In the genomic region with DNA sequence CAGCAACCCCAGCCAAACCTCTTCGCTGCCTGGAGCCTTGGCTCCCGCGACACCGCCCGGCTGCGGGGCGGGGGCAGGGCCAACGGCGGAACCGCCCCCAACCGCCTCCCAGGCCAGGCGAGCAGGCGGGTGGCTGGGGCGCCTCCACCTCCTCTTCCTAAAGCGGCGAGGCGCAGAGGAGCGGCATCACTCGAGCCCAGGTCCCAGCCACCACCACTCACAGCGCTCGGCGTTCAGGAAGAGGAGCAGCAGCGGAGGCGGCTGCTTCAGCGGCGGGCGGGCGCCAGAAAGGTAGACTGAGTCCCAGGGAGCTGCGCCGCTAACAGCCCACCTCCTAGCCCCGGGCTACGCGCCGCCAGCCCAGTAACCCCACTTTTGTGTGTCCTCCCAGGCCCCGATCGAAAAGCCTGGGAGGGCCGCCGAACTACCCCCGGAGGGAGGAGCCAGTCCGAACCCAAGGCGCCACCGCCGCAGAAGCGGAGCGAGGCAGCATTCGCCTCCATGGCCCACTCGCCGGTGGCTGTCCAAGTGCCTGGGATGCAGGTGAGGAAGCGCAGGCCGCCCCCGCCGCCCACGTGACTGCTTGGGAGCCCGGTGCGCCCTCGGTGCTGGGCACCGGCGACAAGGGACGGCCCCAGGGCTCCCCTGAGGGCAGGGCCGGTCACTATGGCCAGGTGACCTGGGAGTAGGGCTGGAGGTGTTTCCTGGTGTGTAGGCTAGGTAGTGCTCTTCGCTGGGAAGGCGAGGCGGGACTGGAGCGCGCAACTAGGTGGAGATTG, we compare ENCODE assay signal across 1 cellular context.
TF ChIP-seq lines count a peak whose summit lies in the region.

A gene (plus strand): TSS at position 186 of the 779 bp plus-strand sequence. CDS start 316 bp downstream, at position 502.

TF ChIP-seq in neural cell, 6 proteins besides CTCF, POLR2A, EP300 and RAD21:
- TF ChIP-seq, protein P1, sequence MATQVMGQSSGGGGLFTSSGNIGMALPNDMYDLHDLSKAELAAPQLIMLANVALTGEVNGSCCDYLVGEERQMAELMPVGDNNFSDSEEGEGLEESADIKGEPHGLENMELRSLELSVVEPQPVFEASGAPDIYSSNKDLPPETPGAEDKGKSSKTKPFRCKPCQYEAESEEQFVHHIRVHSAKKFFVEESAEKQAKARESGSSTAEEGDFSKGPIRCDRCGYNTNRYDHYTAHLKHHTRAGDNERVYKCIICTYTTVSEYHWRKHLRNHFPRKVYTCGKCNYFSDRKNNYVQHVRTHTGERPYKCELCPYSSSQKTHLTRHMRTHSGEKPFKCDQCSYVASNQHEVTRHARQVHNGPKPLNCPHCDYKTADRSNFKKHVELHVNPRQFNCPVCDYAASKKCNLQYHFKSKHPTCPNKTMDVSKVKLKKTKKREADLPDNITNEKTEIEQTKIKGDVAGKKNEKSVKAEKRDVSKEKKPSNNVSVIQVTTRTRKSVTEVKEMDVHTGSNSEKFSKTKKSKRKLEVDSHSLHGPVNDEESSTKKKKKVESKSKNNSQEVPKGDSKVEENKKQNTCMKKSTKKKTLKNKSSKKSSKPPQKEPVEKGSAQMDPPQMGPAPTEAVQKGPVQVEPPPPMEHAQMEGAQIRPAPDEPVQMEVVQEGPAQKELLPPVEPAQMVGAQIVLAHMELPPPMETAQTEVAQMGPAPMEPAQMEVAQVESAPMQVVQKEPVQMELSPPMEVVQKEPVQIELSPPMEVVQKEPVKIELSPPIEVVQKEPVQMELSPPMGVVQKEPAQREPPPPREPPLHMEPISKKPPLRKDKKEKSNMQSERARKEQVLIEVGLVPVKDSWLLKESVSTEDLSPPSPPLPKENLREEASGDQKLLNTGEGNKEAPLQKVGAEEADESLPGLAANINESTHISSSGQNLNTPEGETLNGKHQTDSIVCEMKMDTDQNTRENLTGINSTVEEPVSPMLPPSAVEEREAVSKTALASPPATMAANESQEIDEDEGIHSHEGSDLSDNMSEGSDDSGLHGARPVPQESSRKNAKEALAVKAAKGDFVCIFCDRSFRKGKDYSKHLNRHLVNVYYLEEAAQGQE (IDR thresholded peaks at IDR 0.05; ENCODE audit: borderline replicate concordance), result no peak
- TF ChIP-seq MXI1 (conservative IDR thresholded peaks at IDR 0.05; ENCODE audit: poor library complexity, severe bottlenecking) (no peak), SMC3 (conservative IDR thresholded peaks at IDR 0.05; ENCODE audit: poor library complexity) (no peak), TAF1 (IDR thresholded peaks at IDR 0.05; ENCODE audit: low read depth) (no peak), EZH2 (IDR thresholded peaks at IDR 0.05; ENCODE audit: borderline replicate concordance, insufficient read depth, low read length, poor library complexity, severe bottlenecking) (no peak), POLR2AphosphoS5 (IDR thresholded peaks at IDR 0.05) (no peak)
